8 cellular contexts compared by ENCODE assay signal in the genomic region with DNA sequence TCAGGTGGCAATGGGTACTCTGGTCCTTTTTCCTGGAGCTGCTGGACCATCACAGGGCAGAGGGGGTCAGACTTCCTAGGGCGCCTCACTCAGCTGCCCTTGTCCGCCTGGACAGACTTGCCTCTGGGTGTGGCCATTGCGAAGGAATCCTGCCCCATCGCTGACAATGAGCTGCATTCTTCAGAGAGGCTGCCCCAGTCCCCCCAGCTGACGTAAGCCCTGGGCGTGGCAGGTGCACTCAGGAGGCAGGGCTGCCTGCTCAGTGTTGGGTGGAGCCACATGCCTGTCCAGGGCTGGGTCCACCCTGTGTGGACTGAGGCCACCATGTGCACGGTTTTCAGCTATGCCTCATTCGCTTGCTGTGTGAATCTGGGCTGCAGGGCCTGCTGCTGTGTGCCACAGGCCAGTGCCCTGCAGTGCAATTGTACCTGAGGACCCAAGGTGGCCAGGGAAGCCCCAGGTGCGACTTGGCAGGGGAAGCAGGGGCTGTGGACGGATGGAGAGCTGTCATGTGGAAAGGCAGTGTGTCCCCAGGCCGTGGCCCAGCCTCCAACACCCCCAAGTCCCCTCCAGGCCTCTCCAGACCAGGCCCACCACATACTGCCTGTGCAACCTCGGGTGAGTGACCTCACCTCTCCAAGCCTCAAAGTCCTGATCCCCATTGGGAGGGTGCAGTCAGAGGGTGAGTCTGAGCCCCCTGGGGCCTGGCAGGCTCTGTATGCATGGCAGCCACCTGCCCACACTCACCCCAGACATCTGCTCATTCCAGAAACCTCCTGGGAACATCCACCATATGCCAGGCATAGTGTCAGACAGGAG. TPM values are rescaled to one million over a fixed set of nuclear protein-coding genes. Genes with fewer than 3 reads are reported as not detected.
DNase-seq lines count a peak whose midpoint lies in the region; ATAC-seq, FAIRE-seq and TF ChIP-seq lines count a peak whose summit lies in the region.

No MANE protein-coding gene starts in this region.

- H3K4me1 ChIP-seq in GM23338 (ENCODE audit: insufficient read depth) (peaks cover 18% of the 10 kb centered on the region), pancreas (peaks cover 19 to 29% (median 21%) of the 10 kb centered on the region in 3 donors)
- H3K4me1 ChIP-seq in CD8-positive, alpha-beta memory T cell (ENCODE audit: insufficient read depth, low read length), result no peaks in the 10 kb centered on the region

- no peak for FAIRE-seq in pancreas (lab: Jason Lieb, UNC)

- H3K27ac ChIP-seq in GM23338 (ENCODE audit: low read depth) (0 out of 2 replicates have a peak overlapping the region, but pooled peaks have one; percentile 26), pancreas (peak overlapping the region; percentile 18 to 50 (median 33))
- no peak overlapping the region for H3K27ac ChIP-seq in CD8-positive, alpha-beta memory T cell (ENCODE audit: low read depth, low read length)

- H3K27me3 ChIP-seq in GM23338 (ENCODE audit: insufficient read depth), result no peaks in the 10 kb centered on the region
- no peaks in the 10 kb centered on the region for H3K27me3 ChIP-seq in pancreas
- H3K27me3 ChIP-seq in CD8-positive, alpha-beta memory T cell (ENCODE audit: insufficient read depth, low read length, poor library complexity, severe bottlenecking), result no peaks in the 10 kb centered on the region

- no peaks in the 10 kb centered on the region for H3F3A ChIP-seq in GM23338 (replicated peaks; ENCODE audit: low read depth)

- no peaks in the 10 kb centered on the region for H3K9me3 Mint-ChIP-seq in GM23338
- H3K9me3 Mint-ChIP-seq in CD8-positive, alpha-beta memory T cell, result no peaks in the 10 kb centered on the region

- POLR2A ChIA-PET in CD8-positive, alpha-beta memory T cell (lab: Charles Lee), result interaction anchor here (0.7 kb wide), 1 partner anchor 11 kb away, joined by 4 read pairs; no protein-coding TSS in a partner anchor

- H3K36me3 Mint-ChIP-seq in GM23338 (ENCODE audit: low read depth), result no peaks in the 10 kb centered on the region
- H3K36me3 Mint-ChIP-seq in CD8-positive, alpha-beta memory T cell, result no peaks in the 10 kb centered on the region

- H3K4me2 ChIP-seq in GM23338, result peak overlapping the region; percentile 57; the same call in 1 of the 2 replicates

- H3K27ac Mint-ChIP-seq in GM23338, result peak overlapping the region; percentile 79
- no peak overlapping the region for H3K27ac Mint-ChIP-seq in CD8-positive, alpha-beta memory T cell

- no peaks in the 10 kb centered on the region for H3K79me2 ChIP-seq in GM23338 (replicated peaks; ENCODE audit: insufficient read depth)

- peaks cover 4% of the 10 kb centered on the region for H3K27me3 Mint-ChIP-seq in GM23338 (ENCODE audit: insufficient read depth, low read depth, poor library complexity)
- H3K27me3 Mint-ChIP-seq in CD8-positive, alpha-beta memory T cell, result peaks cover 0 to 2% of the 10 kb centered on the region in 2 donors

- H4K20me1 ChIP-seq in GM23338 (replicated peaks; ENCODE audit: insufficient read depth), result no peaks in the 10 kb centered on the region

- WGBS in pancreas, 2 donors, result 62 to 69% methylated on average over 12 of the region's 12 CpGs

- CTCF ChIA-PET in CD8-positive, alpha-beta memory T cell (lab: Charles Lee), result interaction anchor here (1.3 kb wide), 1 partner anchor 25 kb away, joined by 3 read pairs; no protein-coding TSS in a partner anchor

- H3K36me3 ChIP-seq in GM23338 (ENCODE audit: insufficient read depth) (no peaks in the 10 kb centered on the region), pancreas (no peaks in the 10 kb centered on the region)
- no peaks in the 10 kb centered on the region for H3K36me3 ChIP-seq in CD8-positive, alpha-beta memory T cell (ENCODE audit: insufficient read depth, low read length)

- H3K9me2 ChIP-seq in GM23338 (ENCODE audit: insufficient read depth), result no peaks in the 10 kb centered on the region

- TF ChIP-seq CTCF in GM23338 (conservative IDR thresholded peaks at IDR 0.05; ENCODE audit: low read depth in 2 of 2) (no peak), fibroblast of the aortic adventitia (IDR thresholded peaks at IDR 0.05; ENCODE audit: insufficient read depth, low read length) (no peak), pancreas (IDR thresholded peaks at IDR 0.05) (no peak)

- intact Hi-C loops in pancreas (cut with DNase I), result no loop called here

- peak; percentile 69 for DNase-seq in GM23338 (ENCODE audit: low spot score)
- DNase-seq in RPMI7951 (ENCODE audit: low read depth), result peak; percentile 92
- DNase-seq in fibroblast of the aortic adventitia (ENCODE audit: low read depth), result peak; percentile 91
- DNase-seq in pancreas, result peak; percentile 65 to 83 (median 72)
- no peak for DNase-seq in CD8-positive, alpha-beta memory T cell
- no peak for DNase-seq in stimulated activated CD4-positive, alpha-beta T cell treated with anti-CD3 and anti-CD28 coated beads, Interleukin-4, amount 100 ng/mL, for 1 hour
- no peak for DNase-seq in effector CD4-positive, alpha-beta T cell

- H2AFZ ChIP-seq in GM23338, result 0 out of 2 replicates have a peak overlapping the region, but pooled peaks have one; percentile 28

- H3K4me3 ChIP-seq in GM23338, result no peak overlapping the region
- H3K4me3 ChIP-seq in fibroblast of the aortic adventitia (ENCODE audit: low read depth, low read length), result no peak overlapping the region
- no peak overlapping the region for H3K4me3 ChIP-seq in pancreas
- no peak overlapping the region for H3K4me3 ChIP-seq in CD8-positive, alpha-beta memory T cell (ENCODE audit: low read length)

- peaks cover 31% of the 10 kb centered on the region for H3K4me1 Mint-ChIP-seq in GM23338
- no peaks in the 10 kb centered on the region for H3K4me1 Mint-ChIP-seq in CD8-positive, alpha-beta memory T cell

- no peaks in the 10 kb centered on the region for H3K9me3 ChIP-seq in pancreas
- H3K9me3 ChIP-seq in CD8-positive, alpha-beta memory T cell (ENCODE audit: low read length), result no peaks in the 10 kb centered on the region

- peak overlapping the region; percentile 42; the same call in 2 of the 3 replicates for H3K4me3 Mint-ChIP-seq in GM23338
- peak overlapping the region in 1 of 7 donors; percentile 18 for H3K4me3 Mint-ChIP-seq in CD8-positive, alpha-beta memory T cell

- ATAC-seq in GM23338 (peak; percentile 77), pancreas (peak; percentile 68 to 82 (median 80)), HG03342 (IDR thresholded peaks at IDR 0.05; ENCODE audit: unreplicated experiment) (no peak)

TF ChIP-seq in GM23338, 12 proteins besides CTCF, POLR2A, EP300 and RAD21 (continues in another document):
- TF ChIP-seq EZH2 (IDR thresholded peaks at IDR 0.05; ENCODE audit: low read depth, unreplicated experiment) (no peak), NANOG (IDR thresholded peaks at IDR 0.05; ENCODE audit: borderline replicate concordance) (no peak), EZH2phosphoT487 (IDR thresholded peaks at IDR 0.05; ENCODE audit: unreplicated experiment) (no peak), ZNF331 (CRISPR knock-in tag; IDR thresholded peaks at IDR 0.05; ENCODE audit: low read depth) (no peak), CREB1 (CRISPR knock-in tag; IDR thresholded peaks at IDR 0.05; ENCODE audit: low read depth) (no peak), STAT1 (IDR thresholded peaks at IDR 0.05; ENCODE audit: unreplicated experiment) (no peak), ZNF114 (CRISPR knock-in tag; IDR thresholded peaks at IDR 0.05) (no peak)
- TF ChIP-seq, protein P1, sequence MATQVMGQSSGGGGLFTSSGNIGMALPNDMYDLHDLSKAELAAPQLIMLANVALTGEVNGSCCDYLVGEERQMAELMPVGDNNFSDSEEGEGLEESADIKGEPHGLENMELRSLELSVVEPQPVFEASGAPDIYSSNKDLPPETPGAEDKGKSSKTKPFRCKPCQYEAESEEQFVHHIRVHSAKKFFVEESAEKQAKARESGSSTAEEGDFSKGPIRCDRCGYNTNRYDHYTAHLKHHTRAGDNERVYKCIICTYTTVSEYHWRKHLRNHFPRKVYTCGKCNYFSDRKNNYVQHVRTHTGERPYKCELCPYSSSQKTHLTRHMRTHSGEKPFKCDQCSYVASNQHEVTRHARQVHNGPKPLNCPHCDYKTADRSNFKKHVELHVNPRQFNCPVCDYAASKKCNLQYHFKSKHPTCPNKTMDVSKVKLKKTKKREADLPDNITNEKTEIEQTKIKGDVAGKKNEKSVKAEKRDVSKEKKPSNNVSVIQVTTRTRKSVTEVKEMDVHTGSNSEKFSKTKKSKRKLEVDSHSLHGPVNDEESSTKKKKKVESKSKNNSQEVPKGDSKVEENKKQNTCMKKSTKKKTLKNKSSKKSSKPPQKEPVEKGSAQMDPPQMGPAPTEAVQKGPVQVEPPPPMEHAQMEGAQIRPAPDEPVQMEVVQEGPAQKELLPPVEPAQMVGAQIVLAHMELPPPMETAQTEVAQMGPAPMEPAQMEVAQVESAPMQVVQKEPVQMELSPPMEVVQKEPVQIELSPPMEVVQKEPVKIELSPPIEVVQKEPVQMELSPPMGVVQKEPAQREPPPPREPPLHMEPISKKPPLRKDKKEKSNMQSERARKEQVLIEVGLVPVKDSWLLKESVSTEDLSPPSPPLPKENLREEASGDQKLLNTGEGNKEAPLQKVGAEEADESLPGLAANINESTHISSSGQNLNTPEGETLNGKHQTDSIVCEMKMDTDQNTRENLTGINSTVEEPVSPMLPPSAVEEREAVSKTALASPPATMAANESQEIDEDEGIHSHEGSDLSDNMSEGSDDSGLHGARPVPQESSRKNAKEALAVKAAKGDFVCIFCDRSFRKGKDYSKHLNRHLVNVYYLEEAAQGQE (IDR thresholded peaks at IDR 0.05; ENCODE audit: unreplicated experiment), result no peak

RNA-seq across cellular contexts. Expression of a gene that starts 14.0 kb away (rescaled TPM):
- total RNA-seq in GM23338 (2014; rRNA removed; shearing (Covaris generic)), result 84.6 and 113 TPM in 2 replicates
- polyA plus RNA-seq in GM23338 (2016; fragmentation: Nextera tagmentation; extraction: Ambion mirVana), result 36.5 and 39.3 TPM in 2 replicates
- total RNA-seq in RPMI7951 (2014; rRNA removed; shearing (Covaris generic)), result 77.1 and 86.3 TPM in 2 replicates
- 86.5 and 102 TPM in 2 replicates for total RNA-seq in fibroblast of the aortic adventitia (ENCODE audit: low replicate concordance)
- total RNA-seq in pancreas, result 100 to 1,000 TPM in 2 of 6 donors, 10 to 100 TPM in 4; 91.8 to 134 (median 98.1) TPM
- polyA plus RNA-seq in pancreas, result 100 to 1,000 TPM; 174 to 242 TPM
- total RNA-seq in CD8-positive, alpha-beta memory T cell, result 100 to 1,000 TPM; 174 to 184 TPM
- 40.3 TPM for polyA plus RNA-seq in CD8-positive, alpha-beta memory T cell

RNA-seq across cellular contexts. Expression of a gene that starts 56.4 kb away (rescaled TPM):
- total RNA-seq in GM23338 (2014; rRNA removed; shearing (Covaris generic)), result not detected in 2 replicates
- polyA plus RNA-seq in GM23338 (2016; fragmentation: Nextera tagmentation; extraction: Ambion mirVana), result 0.16 and 0.24 TPM in 2 replicates
- not detected in 2 replicates for total RNA-seq in RPMI7951 (2014; rRNA removed; shearing (Covaris generic))
- total RNA-seq in fibroblast of the aortic adventitia (ENCODE audit: low replicate concordance), result not detected in 2 replicates
- under 1 TPM in 1 of 6 donors, not detected in 5; 0.16 TPM for total RNA-seq in pancreas
- not detected for polyA plus RNA-seq in pancreas
- not detected for total RNA-seq in CD8-positive, alpha-beta memory T cell
- not detected for polyA plus RNA-seq in CD8-positive, alpha-beta memory T cell

Comparison
In these comparisons a context has a peak if more than half of its experiments do, and no peak if none do; other contexts are left out.
1. DNase-seq: peak in GM23338 (single experiment), RPMI7951 (single experiment), fibroblast of the aortic adventitia (single experiment) and pancreas (6 of 6); none in CD8-positive, alpha-beta memory T cell (0 of 5), stimulated activated CD4-positive, alpha-beta T cell treated with anti-CD3 and anti-CD28 coated beads, Interleukin-4, amount 100 ng/mL, for 1 hour (single experiment) and effector CD4-positive, alpha-beta T cell (single experiment).